ENCODE assay signal across 7 cellular contexts in genomic region chr6:25279748-25280616, GRCh38. TPM values are rescaled to one million over a fixed set of nuclear protein-coding genes. Genes with fewer than 3 reads are reported as not detected.
DNase-seq lines count a peak whose midpoint lies in the region; ATAC-seq, FAIRE-seq and TF ChIP-seq lines count a peak whose summit lies in the region.

No MANE protein-coding gene starts in this region.

- in situ Hi-C loops in IMR-90 (cut with MboI; ENCODE audit: low sequenced_read_pairs), result no loop called here

- ATAC-seq in IMR-90 (ENCODE audit: low read depth), result no peak

- H2AFZ ChIP-seq in IMR-90 (replicated peaks; ENCODE audit: low read length, poor library complexity) (peak overlapping the region; percentile 96), fibroblast of lung (ENCODE audit: low read length) (peak overlapping the region; percentile 35), neuron (ENCODE audit: low read depth, low read length) (peak overlapping the region; percentile 97)

- peak overlapping the region; percentile 38; the same call in 1 of the 2 replicates for H2BK120ac ChIP-seq in IMR-90 (ENCODE audit: low read depth, low read length)

- H3K4me1 ChIP-seq in IMR-90 (ENCODE audit: control insufficient read depth, insufficient read depth, low read length) (no peaks in the 10 kb centered on the region), fibroblast of lung (ENCODE audit: control insufficient read depth, extremely low read depth, insufficient read depth, low read length) (peaks cover 3% of the 10 kb centered on the region), neuron (ENCODE audit: insufficient read depth, low read length) (peaks cover 40% of the 10 kb centered on the region)

- POLR2A ChIA-PET in IMR-90 (lab: Charles Lee; ENCODE audit: unreplicated experiment), result interaction anchor here (0.5 kb wide), 1 partner anchor 74 kb away, joined by 3 read pairs; no protein-coding TSS in a partner anchor

- peak overlapping the region; percentile 57 for H2AK9ac ChIP-seq in IMR-90 (replicated peaks; ENCODE audit: low read depth, low read length, poor library complexity)

- H3K36me3 ChIP-seq in IMR-90 (ENCODE audit: control insufficient read depth, insufficient read depth, low read length), result no peaks in the 10 kb centered on the region
- no peaks in the 10 kb centered on the region for H3K36me3 ChIP-seq in fibroblast of lung (ENCODE audit: control insufficient read depth, insufficient read depth, low read length)
- no peaks in the 10 kb centered on the region for H3K36me3 ChIP-seq in neuron (ENCODE audit: insufficient read depth, low read length)

- H3K4me2 ChIP-seq in IMR-90 (ENCODE audit: low read depth, low read length) (peak overlapping the region; percentile 97), fibroblast of lung (ENCODE audit: extremely low read depth, insufficient read depth, low read length) (peak overlapping the region; percentile 77)

- no peak overlapping the region for H2BK5ac ChIP-seq in IMR-90 (ENCODE audit: low read depth, low read length, poor library complexity, severe bottlenecking)

- 0 out of 2 replicates have a peak overlapping the region, but pooled peaks have one; percentile 44 for H2BK20ac ChIP-seq in IMR-90 (ENCODE audit: low read depth, low read length)

- peak overlapping the region; percentile 65 for H3K14ac ChIP-seq in IMR-90 (replicated peaks; ENCODE audit: low read depth, low read length)

- peak overlapping the region; percentile 66 for H3K4ac ChIP-seq in IMR-90 (ENCODE audit: low read depth, low read length)

- WGBS in IMR-90 (ENCODE audit: extremely low coverage in 2 of 2, insufficient read length in 1 of 2), 2 experiments, result 9% methylated on average over 7 of the region's 38 CpGs; no CpG with 5 or more reads in 1 of the 2 experiments

- H3K23ac ChIP-seq in IMR-90 (ENCODE audit: low read depth, low read length), result peak overlapping the region; percentile 91

- no peak overlapping the region for H4K91ac ChIP-seq in IMR-90 (ENCODE audit: insufficient read depth, low read depth, low read length)

- DNase-seq in GM18507 (ENCODE audit: extremely low spot score, insufficient read length, low read depth) (peak; percentile 42), IMR-90 (no peak), fibroblast of lung (ENCODE audit: low read depth in 2 of 2) (no peak), erythroblast (lab: John Stamatoyannopoulos, UW) (no peak), NCI-H187 treated with DMSO at 0.1 percent for 48 hours (lab: John Stamatoyannopoulos, UW) (no peak)
- peak; percentile 16 for DNase-seq in activated CD8-positive, alpha-beta memory T cell treated with anti-CD3 and anti-CD28 coated beads, Interleukin-2, amount 50 U/mL, for 4 hours

- no peak overlapping the region for H4K5ac ChIP-seq in IMR-90 (ENCODE audit: low read depth, low read length)

- peaks cover 0 to 4% of the 10 kb centered on the region in 2 experiments; a peak in 1 of 4 replicates for H3K79me1 ChIP-seq in IMR-90 (ENCODE audit: low read depth in 1 of 2, low read length in 2 of 2)

- H3K27ac ChIP-seq in IMR-90 (ENCODE audit: insufficient read depth, low read length), result no peak overlapping the region
- H3K27ac ChIP-seq in fibroblast of lung (ENCODE audit: insufficient read depth, low read length), result peak overlapping the region; percentile 61

- H3K4me3 ChIP-seq in IMR-90 (ENCODE audit: insufficient read depth, low read depth, low read length) (peak overlapping the region; percentile 80), fibroblast of lung (replicated peaks in 1 of 4; ENCODE audit: control extremely low read depth in 1 of 4, insufficient read depth in 1 of 4, low read depth in 3 of 4, low read length in 4 of 4) (peak overlapping the region; percentile 58 to 98 (median 83)), neuron (ENCODE audit: low read length) (peak overlapping the region; percentile 77)

- peak overlapping the region; percentile 57 for H3K56ac ChIP-seq in IMR-90 (ENCODE audit: extremely low read depth, insufficient read depth, low read length)

- H3K9me1 ChIP-seq in IMR-90 (ENCODE audit: insufficient read depth, low read length), result no peaks in the 10 kb centered on the region

- no peak for TF ChIP-seq POLR2A in IMR-90 (IDR thresholded peaks at IDR 0.05; ENCODE audit: low read depth, low read length)
- no peak for TF ChIP-seq POLR2A in erythroblast (IDR thresholded peaks at IDR 0.05; ENCODE audit: low read length)

- H3K9ac ChIP-seq in IMR-90 (ENCODE audit: low read depth, low read length) (peak overlapping the region; percentile 43), fibroblast of lung (ENCODE audit: insufficient read depth, low read length) (peak overlapping the region; percentile 21)

- FAIRE-seq in GM18507 (lab: Jason Lieb, UNC), result peak; percentile 58

- no peak overlapping the region; the same call in 1 of the 2 replicates for H2AK5ac ChIP-seq in IMR-90 (ENCODE audit: low read depth, low read length)

- no peak for TF ChIP-seq RAD21 in IMR-90 (IDR thresholded peaks at IDR 0.05; ENCODE audit: low read length)

- H3K9me3 ChIP-seq in IMR-90 (ENCODE audit: control insufficient read depth, insufficient read depth, low read length), result no peaks in the 10 kb centered on the region
- no peaks in the 10 kb centered on the region for H3K9me3 ChIP-seq in fibroblast of lung (ENCODE audit: control insufficient read depth, insufficient read depth, low read depth, low read length)
- H3K9me3 ChIP-seq in neuron (ENCODE audit: low read length), result no peaks in the 10 kb centered on the region

- TF ChIP-seq CTCF in IMR-90 (conservative IDR thresholded peaks at IDR 0.05; ENCODE audit: low read depth, low read length) (no peak), fibroblast of lung (conservative IDR thresholded peaks at IDR 0.05 in 1 of 2, IDR thresholded peaks at IDR 0.05 in 1 of 2; ENCODE audit: low read depth in 1 of 2, low read length in 2 of 2) (no peak)

- intact Hi-C loops in IMR-90 (cut with micrococcal nuclease), result loop anchor here (1.0 to 2.0 kb wide), 3 partner anchors 79 to 276 kb away; no protein-coding TSS in a partner anchor

- no peaks in the 10 kb centered on the region for H4K20me1 ChIP-seq in IMR-90 (ENCODE audit: insufficient read depth, low read length)
- H4K20me1 ChIP-seq in fibroblast of lung (ENCODE audit: control insufficient read depth, extremely low read depth, insufficient read depth, low read length), result no peaks in the 10 kb centered on the region

- no TSS peak for BruUV-seq in IMR-90 (replicated peaks; lab: Mats Ljungman, UMichigan)

- CTCF ChIA-PET in IMR-90 (lab: Yijun Ruan, JAX), result interaction anchor here (0.6 to 3.3 kb wide), 9 partner anchors 10 to 276 kb away, joined by 3 to 42 read pairs (median 4); no protein-coding TSS in a partner anchor

- H4K8ac ChIP-seq in IMR-90 (ENCODE audit: low read depth in 2 of 2, low read length in 2 of 2), result peak overlapping the region in 1 of 2 experiments; percentile 26; a peak in 1 of 4 replicates

- H2BK15ac ChIP-seq in IMR-90 (ENCODE audit: low read depth, low read length), result peak overlapping the region; percentile 71; the same call in 1 of the 3 replicates

- H3K79me2 ChIP-seq in fibroblast of lung (ENCODE audit: control insufficient read depth, insufficient read depth, low read length), result peaks cover 2% of the 10 kb centered on the region

- H3K27me3 ChIP-seq in IMR-90 (ENCODE audit: control insufficient read depth, insufficient read depth, low read length) (no peaks in the 10 kb centered on the region; the same call in 1 of the 2 replicates), fibroblast of lung (ENCODE audit: control insufficient read depth, insufficient read depth, low read length) (no peaks in the 10 kb centered on the region), neuron (ENCODE audit: insufficient read depth, low read length) (no peaks in the 10 kb centered on the region)

- dilution Hi-C loops in IMR-90 (cut with HindIII; ENCODE audit: low sequenced_read_pairs, unreplicated experiment), result no loop called here

- H3K18ac ChIP-seq in IMR-90 (ENCODE audit: low read depth, low read length), result no peak overlapping the region; the same call in 1 of the 2 replicates

TF ChIP-seq in IMR-90, 13 proteins besides CTCF, POLR2A, EP300 and RAD21 (continues in another document):
- TF ChIP-seq ELK1 (IDR thresholded peaks at IDR 0.05; ENCODE audit: borderline replicate concordance, low read depth, low read length) (no peak), MAZ (IDR thresholded peaks at IDR 0.05; ENCODE audit: borderline replicate concordance, low read depth, low read length) (no peak), CHD1 (IDR thresholded peaks at IDR 0.05; ENCODE audit: low read depth, low read length) (no peak), CEBPB (IDR thresholded peaks at IDR 0.05; ENCODE audit: low read depth, low read length) (no peak), BHLHE40 (IDR thresholded peaks at IDR 0.05; ENCODE audit: low read depth, low read length) (no peak), RCOR1 (IDR thresholded peaks at IDR 0.05; ENCODE audit: insufficient replicate concordance, low read length) (no peak), SMC3 (IDR thresholded peaks at IDR 0.05; ENCODE audit: low read depth, low read length) (no peak), MXI1 (IDR thresholded peaks at IDR 0.05; ENCODE audit: borderline replicate concordance, low read depth, low read length) (no peak), FOS (IDR thresholded peaks at IDR 0.05; ENCODE audit: low read depth, low read length) (no peak), NFE2L2 (IDR thresholded peaks at IDR 0.05; ENCODE audit: low read depth, low read length) (no peak), MAFK (IDR thresholded peaks at IDR 0.05; ENCODE audit: low read depth, low read length) (no peak)

RNA-seq across cellular contexts. Expression of gene CARMIL1, which starts 0.8 kb away (rescaled TPM):
- total RNA-seq in IMR-90 (2012; rRNA removed) (2.9 and 3.3 TPM in 2 replicates), fibroblast of lung (10.2 and 10.5 TPM in 2 replicates)
- polyA plus RNA-seq in IMR-90 (2012; rRNA removed) (0.90 and 1.3 TPM in 2 replicates), fibroblast of lung (7.0 and 12.5 TPM in 2 replicates)
- 0.29 and 0.35 TPM in 2 replicates for polyA plus RNA-seq in IMR-90 (2012; cell fraction: cytosol; rRNA removed)
- polyA plus RNA-seq in IMR-90 (2012; cell fraction: nucleus; rRNA removed; ENCODE audit: low replicate concordance), result 0.13 and 0.99 TPM in 2 replicates
- 8.9 and 15.2 TPM in 2 replicates for polyA plus RNA-seq in fibroblast of lung (2012)
- 2.3 and 6.6 TPM in 2 replicates for polyA minus RNA-seq in fibroblast of lung (ENCODE audit: low replicate concordance)

Comparison
In these comparisons a context has a peak if more than half of its experiments do, and no peak if none do; other contexts are left out.
1. DNase-seq: peak in GM18507 (single experiment) and activated CD8-positive, alpha-beta memory T cell treated with anti-CD3 and anti-CD28 coated beads, Interleukin-2, amount 50 U/mL, for 4 hours (single experiment); none in IMR-90 (single experiment), fibroblast of lung (0 of 2), erythroblast (0 of 2) and NCI-H187 treated with DMSO at 0.1 percent for 48 hours (single experiment).
2. H2AFZ ChIP-seq: peak in every context shown above with its lines; median percentile 97 in neuron; 96 in IMR-90; 35 in fibroblast of lung.
3. Peak in every context shown above with its lines, with median percentiles within 50 percentile points of each other: H3K4me3 ChIP-seq.